In the genomic region with DNA sequence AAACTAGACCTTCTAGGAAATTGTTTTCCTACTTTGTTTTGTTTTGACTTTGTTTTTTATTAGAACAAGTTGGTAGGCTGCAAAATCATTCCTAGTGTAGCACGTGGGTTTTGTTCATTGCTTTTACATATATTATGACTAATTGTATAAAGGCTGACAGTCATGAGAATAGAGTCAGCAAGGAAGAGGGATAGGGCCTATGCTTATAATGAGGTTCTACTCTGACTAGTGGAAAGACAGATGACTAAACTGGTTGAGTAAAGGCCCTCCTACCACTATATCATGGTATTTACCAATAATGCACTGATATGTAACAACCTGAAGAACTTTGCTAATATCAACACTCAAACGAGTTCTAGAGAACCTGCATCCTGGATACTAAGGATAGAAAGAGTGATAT, we compare ENCODE assay signal across 20 cellular contexts.
"Had no signal": no experiment of that assay in that cellular context is flagged by ENCODE, and none has a peak within 500 bp of the region (broad histone marks: within the 10 kb centered on the region; RNA-seq: fewer than 3 reads in every experiment).

No MANE protein-coding gene starts in this region.

- H3K4me3 Mint-ChIP-seq: naive thymus-derived CD4-positive, alpha-beta T cell; neural progenitor cell had no signal

- H3K9ac ChIP-seq: neural progenitor cell had no signal

- H3K27ac Mint-ChIP-seq: naive thymus-derived CD4-positive, alpha-beta T cell; neural progenitor cell; progenitor cell of endocrine pancreas had no signal

- H3K9me3 ChIP-seq: breast epithelium, esophagus squamous epithelium, tibial artery had no signal

- DNase-seq: activated CD4-positive, alpha-beta T cell treated with anti-CD3 and anti-CD28 coated beads, Interleukin-2, amount 50 U/mL, for 4 hours; activated gamma-delta T cell treated with Interleukin-2 at 50 U/mL for 16 hours; activated T-cell treated with anti-CD3 and anti-CD28 coated beads, Interleukin-2, amount 50 U/mL, for 48 hours; aorta; cerebellar nuclear complex; cortex of kidney; effector CD4-positive, alpha-beta T cell; esophagus squamous epithelium; foreskin fibroblast; left cardiac atrium; mesendoderm; naive thymus-derived CD4-positive, alpha-beta T cell; stimulated activated naive CD4-positive, alpha-beta T cell; substantia nigra; T-helper 1 cell; T1000; tibial artery had no signal

- H3K4me1 ChIP-seq: breast epithelium, neural progenitor cell had no signal

- H3K27me3 ChIP-seq: breast epithelium, esophagus squamous epithelium, neural progenitor cell, tibial artery had no signal

- ATAC-seq: left cardiac atrium; naive thymus-derived CD4-positive, alpha-beta T cell had no signal

- H3K27me3 Mint-ChIP-seq: progenitor cell of endocrine pancreas had no signal

- H3K36me3 ChIP-seq: breast epithelium, esophagus squamous epithelium, neural progenitor cell, tibial artery had no signal

- H3K4me1 Mint-ChIP-seq: naive thymus-derived CD4-positive, alpha-beta T cell had no signal

- H3K4me3 ChIP-seq: breast epithelium, esophagus squamous epithelium, neural progenitor cell, tibial artery had no signal

- H3K36me3 Mint-ChIP-seq: naive thymus-derived CD4-positive, alpha-beta T cell had no signal

- H3K27ac ChIP-seq: breast epithelium, esophagus squamous epithelium, neural progenitor cell, tibial artery had no signal

- H3K4me2 ChIP-seq: neural progenitor cell had no signal

- H2AFZ ChIP-seq: neural progenitor cell had no signal

- H3K9me3 Mint-ChIP-seq: neural progenitor cell had no signal
